In genomic region chrX:23764585-23764984, GRCh38 we compare ENCODE assay signal across 17 cellular contexts.
"Had no signal": no experiment of that assay in that cellular context is flagged by ENCODE, and none has a peak within 500 bp of the region (broad histone marks: within the 10 kb centered on the region; RNA-seq: fewer than 3 reads in every experiment).

No MANE protein-coding gene starts in this region.

- H3K79me2 ChIP-seq: parathyroid adenoma had no signal

- H3K4me3 ChIP-seq: body of pancreas, left ventricle myocardium inferior, transverse colon had no signal

- H2AFZ ChIP-seq: parathyroid adenoma had no signal

- H3K36me3 ChIP-seq: left ventricle myocardium inferior, transverse colon had no signal

- H3K27me3 ChIP-seq: body of pancreas, transverse colon had no signal

- H3K9ac ChIP-seq: parathyroid adenoma had no signal

- ATAC-seq: body of pancreas; esophagus mucosa; naive thymus-derived CD8-positive, alpha-beta T cell; stimulated activated naive CD8-positive, alpha-beta T cell treated with anti-CD3 and anti-CD28 coated beads, Interleukin-15, Interleukin-2, amounts not matched to agents 100 U/mL and 50 U/mL, for 24 hours had no signal

- H3K4me1 ChIP-seq: body of pancreas, left ventricle myocardium inferior, parathyroid adenoma, transverse colon had no signal

- H3K9me3 ChIP-seq: body of pancreas, left ventricle myocardium inferior, transverse colon had no signal

- DNase-seq: activated CD4-positive, alpha-beta T cell treated with anti-CD3 and anti-CD28 coated beads, Interleukin-2, amount 10 ng/mL, durations not matched to agents 7 days and 5 days; activated CD8-positive, alpha-beta memory T cell treated with anti-CD3 and anti-CD28 coated beads for 24 hours; activated naive CD8-positive, alpha-beta T cell treated with anti-CD3 and anti-CD28 coated beads for 36 hours; amygdala; body of pancreas; caudate nucleus; islet precursor cell; left ventricle myocardium inferior; mesenchymal stem cell; naive thymus-derived CD8-positive, alpha-beta T cell; retina; stimulated activated CD4-positive, alpha-beta T cell treated with anti-CD3 and anti-CD28 coated beads, Interleukin-4, amount 100 ng/mL, for 4 hours; stimulated activated CD8-positive, alpha-beta memory T cell treated with anti-CD3 and anti-CD28 coated beads, Interleukin-4, amount 100 ng/mL, for 48 hours; stimulated activated naive CD8-positive, alpha-beta T cell treated with anti-CD3 and anti-CD28 coated beads, Interleukin-15, Interleukin-2, amounts not matched to agents 100 U/mL and 50 U/mL, for 24 hours; transverse colon had no signal

- H3K27ac ChIP-seq: body of pancreas, left ventricle myocardium inferior, parathyroid adenoma, transverse colon had no signal
